Comparison of ENCODE assay signal across 13 cellular contexts in the genomic region with DNA sequence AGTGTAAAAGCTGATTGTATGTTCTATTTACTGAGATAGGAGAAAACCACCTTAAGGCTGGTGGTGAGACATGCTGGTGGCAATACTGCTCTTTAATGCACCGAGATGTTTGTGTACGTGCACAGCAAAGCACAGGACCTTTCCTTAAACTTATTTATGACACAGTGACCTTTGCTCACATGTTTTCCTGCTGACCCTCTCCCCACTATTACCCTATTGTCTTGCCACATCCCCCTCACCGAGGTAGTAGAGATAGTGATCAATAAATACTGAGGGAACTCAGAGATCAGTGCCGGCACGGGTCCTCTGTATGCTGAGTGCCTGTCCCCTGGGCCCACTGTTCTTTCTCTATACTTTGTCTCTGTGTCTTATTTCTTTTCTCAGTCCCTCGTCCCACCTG. TPM values are rescaled to one million over a fixed set of nuclear protein-coding genes. Genes with fewer than 3 reads are reported as not detected.
"Had no signal": no experiment of that assay in that cellular context is flagged by ENCODE, and none has a peak within 500 bp of the region (broad histone marks: within the 10 kb centered on the region; RNA-seq: fewer than 3 reads in every experiment).

No MANE protein-coding gene starts in this region.

RNA-seq across cellular contexts. Expression of gene MRGPRX1, which starts 38.6 kb away (rescaled TPM):
- total RNA-seq: activated B cell treated with CpG ODN at 0.5 μM for 24 hours; activated CD8-positive, alpha-beta T cell treated with anti-CD3 and anti-CD28 coated beads for 36 hours; activated T-cell treated with anti-CD3 and anti-CD28 coated beads, Interleukin-2, amount 50 U/mL, for 4 hours; activated T-helper 17 cell treated with anti-CD3 and anti-CD28 coated beads, Interleukin-2, amount 50 U/mL, for 72 hours; body of pancreas; chondrocyte; dermis blood vessel endothelial cell; esophagus muscularis mucosa; foreskin keratinocyte; gastrocnemius medialis; T-cell; T-helper 2 cell treated with Interferon-gamma antibody and Interleukin-4, amounts not matched to agents 100 ng/mL and 5 ng/mL, for 36 hours had no signal
- polyA plus RNA-seq: adipose tissue, foreskin keratinocyte had no signal
